ENCODE assay signal across 19 cellular contexts in the genomic region with DNA sequence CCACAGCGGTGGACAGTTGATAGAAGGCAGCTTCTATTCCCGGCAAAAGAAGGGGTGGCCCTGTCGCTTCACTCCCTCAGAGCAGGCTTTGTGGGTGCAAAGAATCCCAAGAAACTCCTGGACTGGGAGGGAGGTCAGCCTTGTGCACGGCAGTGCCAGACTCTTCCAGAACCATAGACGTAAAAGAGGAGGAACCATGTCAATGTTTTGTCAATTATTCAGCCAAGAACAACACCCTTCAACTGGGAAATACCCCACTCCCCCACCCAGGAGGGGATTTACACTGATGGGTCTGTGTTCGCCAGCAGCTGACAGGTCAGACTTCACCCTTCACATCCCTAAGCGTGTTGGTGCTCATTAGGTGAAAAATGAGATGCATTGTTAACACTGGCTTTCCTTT.
DNase-seq lines count a peak whose midpoint lies in the region; ATAC-seq, FAIRE-seq and TF ChIP-seq lines count a peak whose summit lies in the region.
"Had no signal": no experiment of that assay in that cellular context is flagged by ENCODE, and none has a peak within 500 bp of the region (broad histone marks: within the 10 kb centered on the region; RNA-seq: fewer than 3 reads in every experiment).

No MANE protein-coding gene starts in this region.

- RAD21 ChIA-PET in GM12878 (lab: Charles Lee; ENCODE audit: unreplicated experiment): interaction anchor here (1.1 kb wide), 1 partner anchor 365 kb away, joined by 3 read pairs; no protein-coding TSS in a partner anchor

- no peak for TF ChIP-seq RAD21 in GM12878 (IDR thresholded peaks at IDR 0.05; ENCODE audit: insufficient read depth, low read depth, low read length)

- POLR2A ChIA-PET in GM12878 (lab: Charles Lee): no interaction called here

- no peak overlapping the region for H3K4me2 ChIP-seq in GM12878 (ENCODE audit: control insufficient read depth, insufficient read depth)
- H3K4me2 ChIP-seq in Karpas-422 (ENCODE audit: low read depth, low read length, poor library complexity, severe bottlenecking): no peak overlapping the region

- no peak overlapping the region for H2AFZ ChIP-seq in GM12878 (ENCODE audit: control insufficient read depth, low read depth, low read length)
- no peak overlapping the region for H2AFZ ChIP-seq in Karpas-422 (ENCODE audit: low read length)

- peak overlapping the region; percentile 38 for H3K4me3 Mint-ChIP-seq in type B pancreatic cell
- H3K4me3 Mint-ChIP-seq: CD8-positive, alpha-beta T cell; HFFc6 had no signal

- no peak for FAIRE-seq in GM12878 (lab: Jason Lieb, UNC)
- FAIRE-seq: A204.1, HepG2, HTR-8/SVneo had no signal

- CTCF ChIA-PET in GM12878 (lab: Yijun Ruan, JAX): no interaction called here

- H3K27me3 Mint-ChIP-seq in type B pancreatic cell: peaks cover 20% of the 10 kb centered on the region

- no peak for TF ChIP-seq EP300 in GM12878 (IDR thresholded peaks at IDR 0.05; ENCODE audit: borderline replicate concordance in 1 of 2, control insufficient read depth in 1 of 2, low read depth in 2 of 2, low read length in 2 of 2)

- H3K4me3 ChIP-seq in GM12878 (no peak overlapping the region), Karpas-422 (ENCODE audit: low read length) (no peak overlapping the region)

- no peaks in the 10 kb centered on the region for H3K79me2 ChIP-seq in GM12878 (ENCODE audit: control insufficient read depth, insufficient read depth, low read length)
- no peaks in the 10 kb centered on the region for H3K79me2 ChIP-seq in Karpas-422 (ENCODE audit: low read length)

- no peaks in the 10 kb centered on the region for H4K20me1 ChIP-seq in GM12878 (ENCODE audit: control insufficient read depth, insufficient read depth)
- no peaks in the 10 kb centered on the region for H4K20me1 ChIP-seq in Karpas-422 (ENCODE audit: insufficient read depth, low read depth, low read length)

- H3K27ac Mint-ChIP-seq in type B pancreatic cell: no peak overlapping the region
- H3K27ac Mint-ChIP-seq: CD8-positive, alpha-beta T cell; HFFc6 had no signal

- DNase-seq in left cardiac atrium (no peak), cardiac septum (ENCODE audit: low spot score) (no peak), GM12878 (ENCODE audit: low read depth, low spot score) (no peak), medulla oblongata (ENCODE audit: extremely low spot score) (peak; percentile 43), type B pancreatic cell (ENCODE audit: extremely low spot score, unreplicated experiment) (no peak), Karpas-422 (no peak)
- DNase-seq in effector CD4-positive, alpha-beta T cell: no peak
- DNase-seq: BE2C; CD8-positive, alpha-beta T cell; COR-L47; DND-41; GDM1; HCEC 1CT; HFFc6 had no signal

- SMC1A ChIA-PET in GM12878 (lab: Charles Lee; ENCODE audit: uncharacterized antibody, unreplicated experiment): no interaction called here

- H3K27ac ChIP-seq in GM12878 (ENCODE audit: control insufficient read depth, insufficient read depth) (no peak overlapping the region), Karpas-422 (ENCODE audit: low read length) (no peak overlapping the region)
- H3K27ac ChIP-seq: C4-2B had no signal

- in situ Hi-C loops in GM12878 (cut with MboI): no loop called here

- WGBS in GM12878 (ENCODE audit: insufficient coverage, insufficient replicate concordance, low lambda C conversion rate, missing lambda C conversion rate): 39% methylated on average over 7 of the region's 7 CpGs

- no peak for TF ChIP-seq POLR2A in GM12878 (IDR thresholded peaks at IDR 0.05; ENCODE audit: low read depth, low read length)

- H3K9me3 ChIP-seq in GM12878 (replicated peaks; ENCODE audit: control insufficient read depth, insufficient read depth, low read length) (no peaks in the 10 kb centered on the region), Karpas-422 (ENCODE audit: low read length) (no peaks in the 10 kb centered on the region)
- H3K9me3 ChIP-seq: BE2C had no signal

- H3K36me3 Mint-ChIP-seq in type B pancreatic cell: peaks cover 4% of the 10 kb centered on the region
- H3K36me3 Mint-ChIP-seq: CD8-positive, alpha-beta T cell had no signal

- H3K36me3 ChIP-seq in GM12878 (ENCODE audit: control insufficient read depth in 2 of 2, insufficient read depth in 2 of 2, low read length in 1 of 2): no peaks in the 10 kb centered on the region
- no peaks in the 10 kb centered on the region for H3K36me3 ChIP-seq in Karpas-422 (ENCODE audit: insufficient read depth, low read length)
- H3K36me3 ChIP-seq: BE2C had no signal

- no TSS peak for BruUV-seq in GM12878 (replicated peaks; lab: Mats Ljungman, UMichigan)

- intact Hi-C loops in left cardiac atrium (cut with DNase I): no loop called here
- intact Hi-C loops in cardiac septum (cut with DNase I): no loop called here
- intact Hi-C loops in GM12878 (cut with micrococcal nuclease; ENCODE audit: unreplicated experiment): no loop called here

- H3K27me3 ChIP-seq in GM12878 (replicated peaks in 1 of 2; ENCODE audit: control insufficient read depth in 2 of 2, insufficient read depth in 2 of 2, low read length in 1 of 2): no peaks in the 10 kb centered on the region; a peak in 1 of 4 replicates
- no peaks in the 10 kb centered on the region for H3K27me3 ChIP-seq in Karpas-422 (ENCODE audit: low read length)
- H3K27me3 ChIP-seq: BE2C had no signal

- no peaks in the 10 kb centered on the region for H3K4me1 ChIP-seq in GM12878 (ENCODE audit: control insufficient read depth, insufficient read depth, low read length)
- H3K4me1 ChIP-seq in Karpas-422 (ENCODE audit: low read length): no peaks in the 10 kb centered on the region
- H3K4me1 ChIP-seq: BE2C had no signal

- no peak overlapping the region for H3K9ac ChIP-seq in GM12878 (ENCODE audit: control insufficient read depth, insufficient read depth, low read length)
- H3K9ac ChIP-seq in Karpas-422 (ENCODE audit: low read length): no peak overlapping the region

- no peaks in the 10 kb centered on the region for H3K9me2 ChIP-seq in Karpas-422 (replicated peaks; ENCODE audit: insufficient read depth, low read length)

- ATAC-seq in left cardiac atrium (peak; percentile 62 to 65), GM12878 (peak; percentile 50), HG03460 (IDR thresholded peaks at IDR 0.05; ENCODE audit: unreplicated experiment) (no peak)
- ATAC-seq: CD8-positive, alpha-beta T cell; HepG2 had no signal

- TF ChIP-seq CTCF in GM12878 (IDR thresholded peaks at IDR 0.05 in 2 of 3, conservative IDR thresholded peaks at IDR 0.05 in 1 of 3; ENCODE audit: control insufficient read depth in 2 of 3, extremely low read depth in 1 of 3, insufficient read depth in 1 of 3, low read depth in 3 of 3, low read length in 3 of 3): no peak
- no peak for TF ChIP-seq CTCF in type B pancreatic cell (conservative IDR thresholded peaks at IDR 0.05)

- H3K9me3 Mint-ChIP-seq in type B pancreatic cell: no peaks in the 10 kb centered on the region
- H3K9me3 Mint-ChIP-seq: CD8-positive, alpha-beta T cell; HFFc6 had no signal

- H3K4me1 Mint-ChIP-seq in type B pancreatic cell (ENCODE audit: unreplicated experiment): peaks cover 36% of the 10 kb centered on the region

TF ChIP-seq in GM12878, 131 proteins besides CTCF, POLR2A, EP300 and RAD21:
- TF ChIP-seq PML (IDR thresholded peaks at IDR 0.05; ENCODE audit: low read length): no peak
- no peak for TF ChIP-seq FOXM1 (IDR thresholded peaks at IDR 0.05; ENCODE audit: low read depth, low read length)
- no peak for TF ChIP-seq NFIC (IDR thresholded peaks at IDR 0.05; ENCODE audit: low read depth, low read length)
TF ChIP-seq in GM12878: peak in this region for 0.
